ENCODE assay signal across 15 cellular contexts in the genomic region with DNA sequence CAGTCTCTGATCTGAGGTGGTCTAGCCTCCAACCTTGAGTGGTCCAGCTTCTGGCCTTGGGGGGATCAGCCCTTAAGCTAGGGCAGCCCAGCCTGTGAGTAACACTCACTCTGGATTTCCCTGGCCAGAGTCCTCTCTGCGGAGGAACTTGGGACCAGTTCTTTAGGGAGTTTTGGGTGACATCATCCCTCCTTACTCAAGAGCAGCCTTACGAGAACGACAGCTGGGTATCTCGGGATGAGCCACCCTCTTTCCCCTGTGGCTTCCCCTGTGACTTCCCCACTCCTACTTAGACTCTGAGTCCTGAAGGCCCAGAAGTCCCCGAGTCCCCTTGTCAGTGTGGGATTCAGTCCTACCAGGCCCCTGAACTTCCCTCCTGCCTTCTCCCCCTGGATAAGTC. TPM values are rescaled to one million over a fixed set of nuclear protein-coding genes. Genes with fewer than 3 reads are reported as not detected.
DNase-seq lines count a peak whose midpoint lies in the region; ATAC-seq lines count a peak whose summit lies in the region.
"Had no signal": no experiment of that assay in that cellular context is flagged by ENCODE, and none has a peak within 500 bp of the region (broad histone marks: within the 10 kb centered on the region; RNA-seq: fewer than 3 reads in every experiment).

No MANE protein-coding gene starts in this region.

- ATAC-seq in HG03432 (IDR thresholded peaks at IDR 0.05; ENCODE audit: unreplicated experiment), result peak; percentile 45
- no peak for ATAC-seq in HG03354 (IDR thresholded peaks at IDR 0.05; ENCODE audit: poor library complexity, severe bottlenecking, unreplicated experiment)
- ATAC-seq: HCT116 had no signal

- DNase-seq in AG08396 (ENCODE audit: low spot score) (peak; percentile 64), myocyte (ENCODE audit: low read depth) (peak; percentile 90), GOT3 (lab: John Stamatoyannopoulos, UW) (no peak), iPS-NIHi7 (ENCODE audit: extremely low spot score) (no peak)
- DNase-seq in activated CD4-positive, alpha-beta T cell treated with anti-CD3 and anti-CD28 coated beads, Interleukin-2, amount 10 ng/mL, durations not matched to agents 24 days and 14 days, result no peak
- DNase-seq: activated naive CD4-positive, alpha-beta T cell; BE2C; mesendoderm; NCI-H524; T1000 had no signal

- H3K9me3 Mint-ChIP-seq in activated CD4-positive, alpha-beta T cell treated with anti-CD3 and anti-CD28 coated beads, Interleukin-2, amount 10 ng/mL, durations not matched to agents 24 days and 14 days, result no peaks in the 10 kb centered on the region

- no peaks in the 10 kb centered on the region for H3K9me3 ChIP-seq in esophagus (ENCODE audit: control insufficient read depth in 2 of 2, insufficient read depth in 1 of 2, low read depth in 1 of 2, low read length in 1 of 2)
- H3K9me3 ChIP-seq: BE2C had no signal

- no peak overlapping the region for H3K27ac Mint-ChIP-seq in activated CD4-positive, alpha-beta T cell treated with anti-CD3 and anti-CD28 coated beads, Interleukin-2, amount 10 ng/mL, durations not matched to agents 24 days and 14 days

- H3K4me3 ChIP-seq in esophagus (ENCODE audit: low read depth in 1 of 2, low read length in 2 of 2), result no peak overlapping the region

- peaks cover 3% of the 10 kb centered on the region for H3K27me3 Mint-ChIP-seq in activated CD4-positive, alpha-beta T cell treated with anti-CD3 and anti-CD28 coated beads, Interleukin-2, amount 10 ng/mL, durations not matched to agents 24 days and 14 days

- peak overlapping the region; percentile 24 to 39 for H3K27ac ChIP-seq in esophagus (ENCODE audit: low read depth in 2 of 2, low read length in 1 of 2)
- H3K27ac ChIP-seq: epithelial cell of prostate had no signal

- intact Hi-C loops in activated CD4-positive, alpha-beta T cell treated with anti-CD3 and anti-CD28 coated beads, Interleukin-2, amount 10 ng/mL, durations not matched to agents 24 days and 14 days (cut with micrococcal nuclease), result no loop called here

- H3K4me3 Mint-ChIP-seq in activated CD4-positive, alpha-beta T cell treated with anti-CD3 and anti-CD28 coated beads, Interleukin-2, amount 10 ng/mL, durations not matched to agents 24 days and 14 days, result no peak overlapping the region

- H3K4me1 ChIP-seq in esophagus (ENCODE audit: control insufficient read depth in 2 of 2, insufficient read depth in 2 of 2, low read length in 1 of 2), result peaks cover 0 to 4% of the 10 kb centered on the region in 2 donors
- H3K4me1 ChIP-seq: BE2C had no signal

- no peaks in the 10 kb centered on the region for H3K36me3 Mint-ChIP-seq in activated CD4-positive, alpha-beta T cell treated with anti-CD3 and anti-CD28 coated beads, Interleukin-2, amount 10 ng/mL, durations not matched to agents 24 days and 14 days (ENCODE audit: low read depth)

- no peaks in the 10 kb centered on the region for H3K27me3 ChIP-seq in esophagus (ENCODE audit: control insufficient read depth in 1 of 2, insufficient read depth in 2 of 2, low read length in 2 of 2)
- H3K27me3 ChIP-seq: BE2C had no signal

- no peaks in the 10 kb centered on the region for H3K36me3 ChIP-seq in esophagus (ENCODE audit: control insufficient read depth in 2 of 2, insufficient read depth in 2 of 2, low read length in 1 of 2)
- H3K36me3 ChIP-seq: BE2C had no signal

- WGBS in esophagus, 2 donors, result 38 to 43% methylated on average over 5 of the region's 5 CpGs

- peaks cover 4% of the 10 kb centered on the region for H3K4me1 Mint-ChIP-seq in activated CD4-positive, alpha-beta T cell treated with anti-CD3 and anti-CD28 coated beads, Interleukin-2, amount 10 ng/mL, durations not matched to agents 24 days and 14 days

RNA-seq across cellular contexts. Expression of a gene that starts 10.2 kb away (rescaled TPM):
- polyA plus RNA-seq in esophagus, result 10 to 100 TPM; 15.8 to 18.7 TPM
- 37.7 and 44.2 TPM in 2 replicates for total RNA-seq in myocyte
- polyA plus RNA-seq in myocyte (2012), result 231 TPM
- total RNA-seq in activated CD4-positive, alpha-beta T cell treated with anti-CD3 and anti-CD28 coated beads, Interleukin-2, amount 10 ng/mL, durations not matched to agents 24 days and 14 days, result 1.6 and 1.7 TPM in 2 replicates

Comparison
In these comparisons a context has a peak if more than half of its experiments do, and no peak if none do; other contexts are left out.
1. DNase-seq: peak in AG08396 (single experiment) and myocyte (single experiment); none in activated CD4-positive, alpha-beta T cell treated with anti-CD3 and anti-CD28 coated beads, Interleukin-2, amount 10 ng/mL, durations not matched to agents 24 days and 14 days (single experiment), GOT3 (single experiment) and iPS-NIHi7 (single experiment).
2. RNA of a gene that starts 10.2 kb away (total RNA-seq): 37.7 to 44.2 TPM in myocyte; 1.6 to 1.7 TPM in activated CD4-positive, alpha-beta T cell treated with anti-CD3 and anti-CD28 coated beads, Interleukin-2, amount 10 ng/mL, durations not matched to agents 24 days and 14 days; every median in the first group is over 10 times any median in the second.